Comparison of ENCODE assay signal across 16 cellular contexts in genomic region chr10:74875966-74876365, GRCh38. TPM values are rescaled to one million over a fixed set of nuclear protein-coding genes. Genes with fewer than 3 reads are reported as not detected.
DNase-seq lines count a peak whose midpoint lies in the region; ATAC-seq and TF ChIP-seq lines count a peak whose summit lies in the region.
"Had no signal": no experiment of that assay in that cellular context is flagged by ENCODE, and none has a peak within 500 bp of the region (broad histone marks: within the 10 kb centered on the region; RNA-seq: fewer than 3 reads in every experiment).

No MANE protein-coding gene starts in this region.

- no peak overlapping the region for H3K27ac ChIP-seq in BLaER1
- peak overlapping the region; percentile 27; the same call in 1 of the 2 replicates for H3K27ac ChIP-seq in HEK293 (ENCODE audit: extremely low read depth, low read depth, low read length)
- H3K27ac ChIP-seq: dorsolateral prefrontal cortex had no signal

- no peak for TF ChIP-seq POLR2A in erythroblast (IDR thresholded peaks at IDR 0.05; ENCODE audit: low read length)

- H3K4me1 Mint-ChIP-seq in immature natural killer cell: peaks cover 44 to 88% of the 10 kb centered on the region in 2 donors

- in situ Hi-C loops in G401 (cut with HindIII; ENCODE audit: low sequenced_read_pairs): no loop called here

- peaks cover 0 to 4% (median 2%) of the 10 kb centered on the region in 3 donors for H3K27me3 Mint-ChIP-seq in immature natural killer cell (ENCODE audit: low read depth in 3 of 3)
- H3K27me3 Mint-ChIP-seq: activated naive CD8-positive, alpha-beta T cell; activated T-cell treated with anti-CD3 and anti-CD28 coated beads, Interleukin-2, amount 50 U/mL, for 24 hours had no signal

- H3K9me3 Mint-ChIP-seq in immature natural killer cell: no peaks in the 10 kb centered on the region
- H3K9me3 Mint-ChIP-seq: activated T-cell treated with anti-CD3 and anti-CD28 coated beads, Interleukin-2, amount 50 U/mL, for 24 hours had no signal

- POLR2A ChIA-PET in HEK293 (lab: Yijun Ruan, JAX): interaction anchor here (1.2 kb wide), 1 partner anchor 28 kb away, joined by 3 read pairs; no protein-coding TSS in a partner anchor

- H3K9me3 ChIP-seq in BLaER1 (no peaks in the 10 kb centered on the region), HEK293 (ENCODE audit: control insufficient read depth, insufficient read depth, low read depth, low read length) (no peaks in the 10 kb centered on the region)

- TF ChIP-seq CTCF in HEK293 (tag by site-specific recombination; IDR thresholded peaks at IDR 0.05): no peak

- H3K27ac Mint-ChIP-seq in immature natural killer cell: peak overlapping the region in 4 of 6 donors; percentile 12 to 34 (median 20)
- H3K27ac Mint-ChIP-seq: activated naive CD8-positive, alpha-beta T cell; activated T-cell treated with anti-CD3 and anti-CD28 coated beads, Interleukin-2, amount 50 U/mL, for 24 hours had no signal

- H3K36me3 Mint-ChIP-seq in immature natural killer cell: no peaks in the 10 kb centered on the region
- H3K36me3 Mint-ChIP-seq: activated naive CD8-positive, alpha-beta T cell had no signal

- H3K4me3 ChIP-seq in BLaER1 (no peak overlapping the region), HEK293 (ENCODE audit: low read depth, low read length) (no peak overlapping the region)
- H3K4me3 ChIP-seq: dorsolateral prefrontal cortex had no signal

- no peaks in the 10 kb centered on the region for H3K27me3 ChIP-seq in BLaER1
- H3K27me3 ChIP-seq: dorsolateral prefrontal cortex had no signal

- no peak for ATAC-seq in HG03159 (IDR thresholded peaks at IDR 0.05; ENCODE audit: unreplicated experiment)

- peak overlapping the region; percentile 48 for H3K4me2 ChIP-seq in BLaER1

- peaks cover 61% of the 10 kb centered on the region for H3K4me1 ChIP-seq in BLaER1
- peaks cover 22% of the 10 kb centered on the region for H3K4me1 ChIP-seq in HEK293 (ENCODE audit: control insufficient read depth, insufficient read depth, low read length)

- peaks cover 67% of the 10 kb centered on the region for H4K20me1 ChIP-seq in BLaER1

- no peak overlapping the region for H3K4me3 Mint-ChIP-seq in immature natural killer cell
- H3K4me3 Mint-ChIP-seq: activated naive CD8-positive, alpha-beta T cell; activated T-cell treated with anti-CD3 and anti-CD28 coated beads, Interleukin-2, amount 50 U/mL, for 24 hours had no signal

- H3K9ac ChIP-seq in BLaER1: no peak overlapping the region

- DNase-seq in NCI-H345 treated with DMSO at 0.1 percent for 48 hours (lab: John Stamatoyannopoulos, UW; ENCODE audit: unreplicated experiment) (peak; percentile 20), immature natural killer cell (no peak), G401 (ENCODE audit: low spot score) (no peak), globus pallidus (ENCODE audit: low spot score) (no peak), erythroblast (lab: John Stamatoyannopoulos, UW) (no peak)
- DNase-seq: activated T-cell treated with anti-CD3 and anti-CD28 coated beads, Interleukin-2, amount 50 U/mL, for 24 hours; dorsolateral prefrontal cortex; hypothalamus; Karpas-422; NCI-H2171; SHP77 treated with DMSO at 0.1 percent for 48 hours; T1000 had no signal

- H3K36me3 ChIP-seq in BLaER1: peaks cover 10% of the 10 kb centered on the region; the same call in 1 of the 2 replicates
- H3K36me3 ChIP-seq in HEK293 (ENCODE audit: control insufficient read depth in 2 of 2, insufficient read depth in 1 of 2, low read length in 2 of 2): no peaks in the 10 kb centered on the region; a peak in 1 of 3 replicates

- CTCF ChIA-PET in HEK293 (lab: Yijun Ruan, JAX): no interaction called here

TF ChIP-seq in HEK293, 187 proteins besides CTCF, POLR2A, EP300 and RAD21:
- TF ChIP-seq OVOL3 (tag by site-specific recombination; IDR thresholded peaks at IDR 0.05): no peak
- peak; percentile 40; the same call in 1 of the 2 replicates for TF ChIP-seq ZBTB6 (tag by site-specific recombination; IDR thresholded peaks at IDR 0.05)
- TF ChIP-seq ZNF398 (tag by site-specific recombination; IDR thresholded peaks at IDR 0.05): peak; percentile 45; the same call in 1 of the 2 replicates
- TF ChIP-seq OSR2 (tag by site-specific recombination; IDR thresholded peaks at IDR 0.05): peak; percentile 26; the same call in 1 of the 2 replicates
- TF ChIP-seq ZNF214 (tag by site-specific recombination; IDR thresholded peaks at IDR 0.05; ENCODE audit: borderline replicate concordance): no peak
- no peak for TF ChIP-seq ZNF324 (tag by site-specific recombination; IDR thresholded peaks at IDR 0.05)
- peak; percentile 70 for TF ChIP-seq WT1 (tag by site-specific recombination; IDR thresholded peaks at IDR 0.05)
- TF ChIP-seq PRDM6 (tag by site-specific recombination; IDR thresholded peaks at IDR 0.05): peak; percentile 84
- 0 out of 2 replicates have a peak, but pooled peaks have one; percentile 83 for TF ChIP-seq ZNF701 (tag by site-specific recombination; IDR thresholded peaks at IDR 0.05)

RNA-seq across cellular contexts. Expression of gene KAT6B, which starts 49.6 kb away (rescaled TPM):
- 10 to 100 TPM in 2 of 3 donors, 1 to 10 TPM in 1; 9.9 to 55.7 (median 20.2) TPM for polyA plus RNA-seq in immature natural killer cell
- total RNA-seq in G401 (2014; rRNA removed; shearing (Covaris generic)): 16.1 and 24.2 TPM in 2 replicates
